Comparison of ENCODE assay signal across 8 cellular contexts in genomic region chr11:76380161-76380976, GRCh38. TPM values are rescaled to one million over a fixed set of nuclear protein-coding genes. Genes with fewer than 3 reads are reported as not detected.
DNase-seq lines count a peak whose midpoint lies in the region; ATAC-seq and TF ChIP-seq lines count a peak whose summit lies in the region.

No MANE protein-coding gene starts in this region.

- H3K4me3 ChIP-seq in epithelial cell of esophagus (ENCODE audit: low read length) = peak overlapping the region; percentile 89

- peaks cover 7% of the 10 kb centered on the region for H3K36me3 Mint-ChIP-seq in stimulated activated effector memory CD8-positive, alpha-beta T cell treated with anti-CD3 and anti-CD28 coated beads, Interleukin-12 subunit alpha, Interleukin-12 subunit beta, amount 100 ng/mL, for 72 hours

- DNase-seq in Caki2 (ENCODE audit: low read depth) (peak; percentile 6), Kasumi-1 (lab: John Stamatoyannopoulos, UW) (peak; percentile 15 to 44), epithelial cell of esophagus (ENCODE audit: low read depth) (peak; percentile 29), myocyte (ENCODE audit: low read depth) (peak; percentile 27)
- DNase-seq in activated CD8-positive, alpha-beta memory T cell treated with anti-CD3 and anti-CD28 coated beads for 1 hour (ENCODE audit: extremely low read depth in 1 of 2, low read depth in 1 of 2) = peak; percentile 1 to 21
- DNase-seq in stimulated activated effector memory CD8-positive, alpha-beta T cell treated with anti-CD3 and anti-CD28 coated beads, Interleukin-12 subunit alpha, Interleukin-12 subunit beta, amount 100 ng/mL, for 72 hours (ENCODE audit: low spot score in 2 of 2) = peak; percentile 55 to 84

- H3K9me3 Mint-ChIP-seq in stimulated activated effector memory CD8-positive, alpha-beta T cell treated with anti-CD3 and anti-CD28 coated beads, Interleukin-12 subunit alpha, Interleukin-12 subunit beta, amount 100 ng/mL, for 72 hours = no peaks in the 10 kb centered on the region

- H3K27ac Mint-ChIP-seq in stimulated activated effector memory CD8-positive, alpha-beta T cell treated with anti-CD3 and anti-CD28 coated beads, Interleukin-12 subunit alpha, Interleukin-12 subunit beta, amount 100 ng/mL, for 72 hours = peak overlapping the region; percentile 89

- H3K4me1 Mint-ChIP-seq in stimulated activated effector memory CD8-positive, alpha-beta T cell treated with anti-CD3 and anti-CD28 coated beads, Interleukin-12 subunit alpha, Interleukin-12 subunit beta, amount 100 ng/mL, for 72 hours = peaks cover 65% of the 10 kb centered on the region

- H3K4me3 Mint-ChIP-seq in stimulated activated effector memory CD8-positive, alpha-beta T cell treated with anti-CD3 and anti-CD28 coated beads, Interleukin-12 subunit alpha, Interleukin-12 subunit beta, amount 100 ng/mL, for 72 hours = peak overlapping the region; percentile 81

- ATAC-seq in GM21576 (IDR thresholded peaks at IDR 0.05; ENCODE audit: unreplicated experiment) = peak; percentile 19
- peak; percentile 66 for ATAC-seq in stimulated activated effector memory CD8-positive, alpha-beta T cell treated with anti-CD3 and anti-CD28 coated beads, Interleukin-12 subunit alpha, Interleukin-12 subunit beta, amount 100 ng/mL, for 72 hours
- no peak for ATAC-seq in GM19035 (IDR thresholded peaks at IDR 0.05; ENCODE audit: unreplicated experiment)

- TF ChIP-seq CTCF in epithelial cell of esophagus (IDR thresholded peaks at IDR 0.05; ENCODE audit: insufficient read depth, low read depth, low read length, missing control alignments) = no peak

- in situ Hi-C loops in Caki2 (cut with HindIII; ENCODE audit: low pct_unique_long_range_greater_than_20kb, low sequenced_read_pairs) = no loop called here

RNA-seq across cellular contexts. Expression of gene THAP12, which starts 0.6 kb away (rescaled TPM):
- total RNA-seq in Caki2 (2014; rRNA removed; shearing (Covaris generic); ENCODE audit: low replicate concordance) = 18.7 and 23.5 TPM in 2 replicates
- total RNA-seq in myocyte = 25.9 and 30.4 TPM in 2 replicates
- 10.4 TPM for polyA plus RNA-seq in myocyte (2012)

RNA-seq across cellular contexts. Expression of gene GVQW3, which starts 0.8 kb away (rescaled TPM):
- 0.09 and 0.34 TPM in 2 replicates for total RNA-seq in Caki2 (2014; rRNA removed; shearing (Covaris generic); ENCODE audit: low replicate concordance)
- total RNA-seq in myocyte = 2.3 and 2.4 TPM in 2 replicates
- polyA plus RNA-seq in myocyte (2012) = 1.2 TPM

Comparison
In these comparisons a context has a peak if more than half of its experiments do, and no peak if none do; other contexts are left out.
1. DNase-seq: peak in every context shown above with its lines; median percentile 70 in stimulated activated effector memory CD8-positive, alpha-beta T cell treated with anti-CD3 and anti-CD28 coated beads, Interleukin-12 subunit alpha, Interleukin-12 subunit beta, amount 100 ng/mL, for 72 hours; 30 in Kasumi-1; 29 in epithelial cell of esophagus; 27 in myocyte; 11 in activated CD8-positive, alpha-beta memory T cell treated with anti-CD3 and anti-CD28 coated beads for 1 hour; 6 in Caki2.